ENCODE assay signal across 11 cellular contexts in the genomic region with DNA sequence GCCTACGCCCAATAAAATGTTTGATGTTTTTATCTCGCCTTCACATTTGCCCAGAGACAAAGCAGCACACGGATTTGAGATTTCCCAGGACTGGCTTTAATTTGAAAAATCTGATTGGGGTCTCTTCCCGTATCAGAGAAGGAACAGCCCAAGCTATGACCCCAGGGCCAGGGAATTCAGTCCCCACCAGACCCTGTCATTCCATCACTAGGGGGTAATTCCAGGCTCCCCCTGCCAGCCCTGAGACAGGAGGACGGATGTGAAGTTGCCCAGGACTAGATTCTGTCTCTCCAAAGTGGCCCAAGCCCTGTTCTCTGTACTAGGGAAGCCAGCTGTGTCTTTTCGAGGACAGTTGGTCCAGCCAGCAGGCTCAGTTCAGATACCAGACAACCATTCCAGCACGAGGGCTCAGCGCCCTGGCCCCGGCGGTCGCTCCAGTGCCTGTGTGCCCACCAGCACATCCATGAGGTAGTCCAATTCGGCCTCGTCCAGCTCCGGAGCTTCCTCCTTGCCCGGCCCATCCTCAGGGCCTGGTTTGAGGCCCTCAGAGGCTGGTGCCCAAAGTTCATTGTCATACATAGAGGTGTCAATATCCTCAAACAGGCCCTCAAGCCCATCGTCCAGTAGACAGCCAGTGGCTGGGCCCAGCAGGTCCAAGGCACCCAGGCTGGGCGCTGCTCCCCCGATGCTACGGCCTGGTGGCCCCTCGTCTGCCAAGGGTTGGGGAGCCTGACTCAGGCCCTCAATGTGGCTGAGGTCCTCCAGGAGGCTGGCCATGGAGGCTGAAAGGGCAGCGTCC. TPM values are rescaled to one million over a fixed set of nuclear protein-coding genes. Genes with fewer than 3 reads are reported as not detected.
DNase-seq lines count a peak whose midpoint lies in the region; ATAC-seq and TF ChIP-seq lines count a peak whose summit lies in the region.
"Had no signal": no experiment of that assay in that cellular context is flagged by ENCODE, and none has a peak within 500 bp of the region (broad histone marks: within the 10 kb centered on the region; RNA-seq: fewer than 3 reads in every experiment).

No MANE protein-coding gene starts in this region.

- H3K36me3 Mint-ChIP-seq in Calu3 (ENCODE audit: insufficient read depth, unreplicated experiment) = peaks cover 44% of the 10 kb centered on the region
- peaks cover 5% of the 10 kb centered on the region for H3K36me3 Mint-ChIP-seq in T-cell

- BruUV-seq in Calu3 (replicated peaks; lab: Mats Ljungman, UMichigan) = no TSS peak

- H3K27me3 Mint-ChIP-seq in Calu3 (ENCODE audit: unreplicated experiment) = no peaks in the 10 kb centered on the region
- H3K27me3 Mint-ChIP-seq in T-cell = no peaks in the 10 kb centered on the region

- H3K9ac ChIP-seq in rectal smooth muscle tissue (ENCODE audit: low read length) = no peak overlapping the region

- DNase-seq in Calu3 (no peak), T-cell (no peak), esophagus muscularis mucosa (ENCODE audit: extremely low spot score) (no peak), DMS53 (lab: John Stamatoyannopoulos, UW) (no peak), NCI-H82 (lab: John Stamatoyannopoulos, UW) (no peak)
- no peak for DNase-seq in stimulated activated CD4-positive, alpha-beta T cell treated with anti-CD3 and anti-CD28 coated beads, Interleukin-15, amount 100 ng/mL, for 24 hours
- DNase-seq: amniotic stem cell, head of caudate nucleus, retina had no signal

- TF ChIP-seq EP300 in esophagus muscularis mucosa (IDR thresholded peaks at IDR 0.05) = no peak

- H3K4me3 Mint-ChIP-seq in Calu3 (ENCODE audit: low read depth, unreplicated experiment) = no peak overlapping the region
- H3K4me3 Mint-ChIP-seq in T-cell = peak overlapping the region; percentile 53 to 87 (median 84)

- H3K27ac ChIP-seq in esophagus muscularis mucosa (replicated peaks in 1 of 4) (peak overlapping the region; percentile 98 to 100 (median 100)), rectal smooth muscle tissue (ENCODE audit: low read depth, low read length) (peak overlapping the region; percentile 99)

- CTCF ChIA-PET in Calu3 (lab: Charles Lee) (no interaction called here), T-cell (lab: Charles Lee) (interaction anchor here in 1 of 2 donors (0.7 kb wide), 1 partner anchor 20 kb away, joined by 5 read pairs; no protein-coding TSS in a partner anchor)

- ATAC-seq in T-cell (replicated peaks in 1 of 4) (no peak), GM18858 (IDR thresholded peaks at IDR 0.05; ENCODE audit: unreplicated experiment) (no peak)

- H3K27ac Mint-ChIP-seq in Calu3 (ENCODE audit: unreplicated experiment) (peak overlapping the region; percentile 86), T-cell (peak overlapping the region; percentile 96 to 97)

- H3K9me3 Mint-ChIP-seq in Calu3 (ENCODE audit: low read depth, unreplicated experiment) (no peaks in the 10 kb centered on the region), T-cell (no peaks in the 10 kb centered on the region)

- no peak for TF ChIP-seq CTCF in Calu3 (IDR thresholded peaks at IDR 0.05; ENCODE audit: unreplicated experiment)
- no peak for TF ChIP-seq CTCF in esophagus muscularis mucosa (IDR thresholded peaks at IDR 0.05)

- peaks cover 37 to 58% (median 52%) of the 10 kb centered on the region in 4 donors for H3K4me1 ChIP-seq in esophagus muscularis mucosa
- H3K4me1 ChIP-seq in rectal smooth muscle tissue (ENCODE audit: control insufficient read depth, insufficient read depth, low read length) = peaks cover 24% of the 10 kb centered on the region

- intact Hi-C loops in Calu3 (cut with micrococcal nuclease; ENCODE audit: unreplicated experiment) (no loop called here), esophagus muscularis mucosa (cut with DNase I) (no loop called here)

- POLR2A ChIA-PET in T-cell (lab: Charles Lee) = interaction anchor here (0.6 to 1.0 kb wide), 2 partner anchors 21 to 43 kb away, joined by 3 to 6 read pairs; partner anchors contain the start of genes BLVRB (in 1 of the 2) and SERTAD3 (in 1 of the 2)

- H3K9me3 ChIP-seq in esophagus muscularis mucosa = no peaks in the 10 kb centered on the region

- H3K27me3 ChIP-seq in esophagus muscularis mucosa (no peaks in the 10 kb centered on the region), rectal smooth muscle tissue (ENCODE audit: control insufficient read depth, insufficient read depth, low read length) (no peaks in the 10 kb centered on the region)

- 83% methylated on average over 11 of the region's 21 CpGs for WGBS in esophagus muscularis mucosa

- H3K36me3 ChIP-seq in esophagus muscularis mucosa = peaks cover 10 to 20% (median 13%) of the 10 kb centered on the region in 4 donors
- H3K36me3 ChIP-seq in rectal smooth muscle tissue (ENCODE audit: control insufficient read depth, insufficient read depth, low read length) = no peaks in the 10 kb centered on the region

- TF ChIP-seq POLR2A in esophagus muscularis mucosa (IDR thresholded peaks at IDR 0.05; ENCODE audit: low read depth) = no peak

- H3K4me3 ChIP-seq in esophagus muscularis mucosa = no peak overlapping the region
- no peak overlapping the region for H3K4me3 ChIP-seq in rectal smooth muscle tissue (ENCODE audit: low read length)

- H3K4me1 Mint-ChIP-seq in Calu3 (ENCODE audit: low read depth, unreplicated experiment) (peaks cover 31% of the 10 kb centered on the region), T-cell (peaks cover 36 to 41% (median 40%) of the 10 kb centered on the region in 3 donors)

RNA-seq across cellular contexts. Expression of gene SERTAD1, which starts 3.2 kb away (rescaled TPM):
- total RNA-seq in Calu3 (2022) (12.3 and 15.4 TPM in 2 replicates), T-cell (10 to 100 TPM; 10.9 to 25.4 (median 13.3) TPM), esophagus muscularis mucosa (10 to 100 TPM; 13.7 to 73.1 (median 22.5) TPM)

RNA-seq across cellular contexts. Expression of gene PRX, which starts 9.4 kb away (rescaled TPM):
- 1.6 and 1.8 TPM in 2 replicates for total RNA-seq in Calu3 (2022)
- 1 to 10 TPM; 2.0 to 4.4 (median 2.8) TPM for total RNA-seq in T-cell
- 10 to 100 TPM in 2 of 4 donors, 1 to 10 TPM in 2; 5.8 to 12.4 (median 8.8) TPM for total RNA-seq in esophagus muscularis mucosa

RNA-seq across cellular contexts. Expression of gene SERTAD3, which starts 21.5 kb away (rescaled TPM):
- total RNA-seq in Calu3 (2022) (51.9 and 56.7 TPM in 2 replicates), T-cell (10 to 100 TPM; 17.4 to 26.7 (median 24.7) TPM), esophagus muscularis mucosa (10 to 100 TPM; 18.3 to 47.2 (median 37.8) TPM)

RNA-seq across cellular contexts. Expression of gene HIPK4, which starts 32.6 kb away (rescaled TPM):
- total RNA-seq in Calu3 (2022) (0.14 TPM in 1 of 2 replicates, not detected in the other), T-cell (under 1 TPM in 4 of 5 donors, not detected in 1; 0.16 to 0.20 (median 0.18) TPM), esophagus muscularis mucosa (under 1 TPM; under 0.01 to 0.63 (median 0.42) TPM)

RNA-seq across cellular contexts. Expression of gene BLVRB, which starts 42.9 kb away (rescaled TPM):
- 107 and 118 TPM in 2 replicates for total RNA-seq in Calu3 (2022)
- total RNA-seq in T-cell = 10 to 100 TPM in 3 of 5 donors, 1 to 10 TPM in 2; 6.8 to 20.3 (median 16.4) TPM
- 100 to 1,000 TPM; 159 to 223 (median 194) TPM for total RNA-seq in esophagus muscularis mucosa
